Comparison of ENCODE assay signal across 1 cellular context in genomic region chr5:57442080-57442839, GRCh38.
TF ChIP-seq lines count a peak whose summit lies in the region.

No MANE protein-coding gene starts in this region.

TF ChIP-seq in WTC11, 78 proteins besides CTCF, POLR2A, EP300 and RAD21 (continued from another document):
- TF ChIP-seq HMGA2 (CRISPR knock-in tag; IDR thresholded peaks at IDR 0.05), result no peak
- TF ChIP-seq, protein P1, sequence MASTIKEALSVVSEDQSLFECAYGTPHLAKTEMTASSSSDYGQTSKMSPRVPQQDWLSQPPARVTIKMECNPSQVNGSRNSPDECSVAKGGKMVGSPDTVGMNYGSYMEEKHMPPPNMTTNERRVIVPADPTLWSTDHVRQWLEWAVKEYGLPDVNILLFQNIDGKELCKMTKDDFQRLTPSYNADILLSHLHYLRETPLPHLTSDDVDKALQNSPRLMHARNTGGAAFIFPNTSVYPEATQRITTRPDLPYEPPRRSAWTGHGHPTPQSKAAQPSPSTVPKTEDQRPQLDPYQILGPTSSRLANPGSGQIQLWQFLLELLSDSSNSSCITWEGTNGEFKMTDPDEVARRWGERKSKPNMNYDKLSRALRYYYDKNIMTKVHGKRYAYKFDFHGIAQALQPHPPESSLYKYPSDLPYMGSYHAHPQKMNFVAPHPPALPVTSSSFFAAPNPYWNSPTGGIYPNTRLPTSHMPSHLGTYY (CRISPR knock-in tag; IDR thresholded peaks at IDR 0.05), result no peak
- TF ChIP-seq GABPB1 (CRISPR knock-in tag; IDR thresholded peaks at IDR 0.05), result no peak
- TF ChIP-seq NR1H2 (CRISPR knock-in tag; IDR thresholded peaks at IDR 0.05), result no peak
- TF ChIP-seq, protein P2, sequence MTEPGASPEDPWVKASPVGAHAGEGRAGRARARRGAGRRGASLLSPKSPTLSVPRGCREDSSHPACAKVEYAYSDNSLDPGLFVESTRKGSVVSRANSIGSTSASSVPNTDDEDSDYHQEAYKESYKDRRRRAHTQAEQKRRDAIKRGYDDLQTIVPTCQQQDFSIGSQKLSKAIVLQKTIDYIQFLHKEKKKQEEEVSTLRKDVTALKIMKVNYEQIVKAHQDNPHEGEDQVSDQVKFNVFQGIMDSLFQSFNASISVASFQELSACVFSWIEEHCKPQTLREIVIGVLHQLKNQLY (CRISPR knock-in tag; IDR thresholded peaks at IDR 0.05), result no peak
- TF ChIP-seq JAZF1 (CRISPR knock-in tag; IDR thresholded peaks at IDR 0.05), result no peak
